ENCODE assay signal across 8 cellular contexts in genomic region chrX:2500091-2500680, GRCh38. TPM values are rescaled to one million over a fixed set of nuclear protein-coding genes. Genes with fewer than 3 reads are reported as not detected.
DNase-seq lines count a peak whose midpoint lies in the region; ATAC-seq, FAIRE-seq and TF ChIP-seq lines count a peak whose summit lies in the region.

No MANE protein-coding gene starts in this region.

- peaks cover 14% of the 10 kb centered on the region; the same call in 1 of the 2 replicates for H4K20me1 ChIP-seq in OCI-LY7 (ENCODE audit: insufficient read depth, low read length)

- H3K27ac ChIP-seq in OCI-LY7 (ENCODE audit: low read depth, low read length, poor library complexity, severe bottlenecking) (peak overlapping the region; percentile 71), breast epithelium (peak overlapping the region; percentile 92 to 95), kidney (ENCODE audit: low read depth in 2 of 2, low read length in 2 of 2) (peak overlapping the region; percentile 93)

- no peaks in the 10 kb centered on the region for H3K36me3 Mint-ChIP-seq in stimulated activated memory B cell treated with anti-CD40 and anti-IgM and Interleukin-4, amounts not matched to agents 10 μg/mL and 1 μg/mL and 100 μg/mL, for 72 hours

- H3K4me1 ChIP-seq in OCI-LY7 (ENCODE audit: insufficient read depth, low read length, poor library complexity, severe bottlenecking): peaks cover 59% of the 10 kb centered on the region
- H3K4me1 ChIP-seq in breast epithelium: peaks cover 0 to 6% of the 10 kb centered on the region in 2 donors
- peaks cover 0 to 9% of the 10 kb centered on the region in 2 donors for H3K4me1 ChIP-seq in kidney (ENCODE audit: control insufficient read depth in 1 of 2, insufficient read depth in 1 of 2, low read depth in 1 of 2, low read length in 2 of 2)

- TF ChIP-seq CTCF in GM10248 (IDR thresholded peaks at IDR 0.05; ENCODE audit: control extremely low read depth, extremely low read depth, low read depth, missing control alignments) (peak; percentile 50), OCI-LY7 (conservative IDR thresholded peaks at IDR 0.05; ENCODE audit: low read length) (peak; percentile 66), breast epithelium (IDR thresholded peaks at IDR 0.05) (no peak), kidney (IDR thresholded peaks at IDR 0.05; ENCODE audit: borderline replicate concordance, extremely low read depth, insufficient read depth) (no peak)

- POLR2A ChIA-PET in GM10248 (lab: Yijun Ruan, JAX) (no interaction called here), HEK293T (lab: Yijun Ruan, JAX) (no interaction called here), OCI-LY7 (lab: Charles Lee) (no interaction called here)

- CTCF ChIA-PET in GM10248 (lab: Yijun Ruan, JAX) (no interaction called here), HEK293T (lab: Yijun Ruan, JAX) (no interaction called here), OCI-LY7 (lab: Charles Lee; ENCODE audit: unreplicated experiment) (no interaction called here)

- peak overlapping the region; percentile 65 to 80 for H3K9ac ChIP-seq in kidney (ENCODE audit: low read length in 2 of 2)

- peak overlapping the region; percentile 78 for H3K27ac Mint-ChIP-seq in stimulated activated memory B cell treated with anti-CD40 and anti-IgM and Interleukin-4, amounts not matched to agents 10 μg/mL and 1 μg/mL and 100 μg/mL, for 72 hours

- H3K27me3 Mint-ChIP-seq in stimulated activated memory B cell treated with anti-CD40 and anti-IgM and Interleukin-4, amounts not matched to agents 10 μg/mL and 1 μg/mL and 100 μg/mL, for 72 hours: no peaks in the 10 kb centered on the region

- no peak for FAIRE-seq in kidney (lab: Jason Lieb, UNC)

- H3K4me3 ChIP-seq in OCI-LY7 (ENCODE audit: low read depth, low read length, poor library complexity, severe bottlenecking): peak overlapping the region; percentile 86
- H3K4me3 ChIP-seq in breast epithelium: peak overlapping the region; percentile 81 to 96 (median 96)
- H3K4me3 ChIP-seq in kidney (ENCODE audit: low read length in 2 of 2): peak overlapping the region; percentile 72 to 75

- intact Hi-C loops in OCI-LY7 (cut with micrococcal nuclease; ENCODE audit: unreplicated experiment): loop anchor here (1.0 kb wide), 2 partner anchors 17 to 93 kb away; no protein-coding TSS in a partner anchor
- intact Hi-C loops in breast epithelium (cut with DNase I; ENCODE audit: low total_unique reads): loop anchor here (5.0 kb wide), 1 partner anchor 288 kb away; no protein-coding TSS in a partner anchor
- intact Hi-C loops in kidney (cut with DNase I): no loop called here

- H3K36me3 ChIP-seq in OCI-LY7 (ENCODE audit: insufficient read depth, low read length): peaks cover 42% of the 10 kb centered on the region
- H3K36me3 ChIP-seq in breast epithelium: no peaks in the 10 kb centered on the region
- H3K36me3 ChIP-seq in kidney (ENCODE audit: control insufficient read depth in 1 of 2, insufficient read depth in 2 of 2, low read length in 2 of 2): peaks cover 2 to 5% of the 10 kb centered on the region in 2 donors

- no peaks in the 10 kb centered on the region for H3K9me3 Mint-ChIP-seq in stimulated activated memory B cell treated with anti-CD40 and anti-IgM and Interleukin-4, amounts not matched to agents 10 μg/mL and 1 μg/mL and 100 μg/mL, for 72 hours

- peak; percentile 53 for DNase-seq in GM10248 (ENCODE audit: extremely low spot score)
- peak; percentile 45 for DNase-seq in HEK293T (ENCODE audit: extremely low spot score)
- peak; percentile 62 for DNase-seq in OCI-LY7 (ENCODE audit: low spot score)
- no peak for DNase-seq in breast epithelium (ENCODE audit: low spot score in 2 of 2)
- peak; percentile 80 for DNase-seq in kidney
- no peak for DNase-seq in SKM-1 treated with dmso at 0.1 percent for 144 hours (lab: John Stamatoyannopoulos, UW; ENCODE audit: unreplicated experiment)
- DNase-seq in C1 segment of cervical spinal cord (lab: John Stamatoyannopoulos, UW): no peak

- H3K27me3 ChIP-seq in breast epithelium: no peaks in the 10 kb centered on the region

- peak; percentile 67 for ATAC-seq in stimulated activated memory B cell treated with anti-CD40 and anti-IgM and Interleukin-4, amounts not matched to agents 10 μg/mL and 1 μg/mL and 100 μg/mL, for 72 hours

- peak overlapping the region; percentile 86 for H3K4me2 ChIP-seq in OCI-LY7 (ENCODE audit: low read length)

- BruUV-seq in OCI-LY7 (replicated peaks; lab: Mats Ljungman, UMichigan): no TSS peak

- H3K9me3 ChIP-seq in OCI-LY7 (ENCODE audit: low read length): no peaks in the 10 kb centered on the region
- no peaks in the 10 kb centered on the region for H3K9me3 ChIP-seq in breast epithelium
- H3K9me3 ChIP-seq in kidney (ENCODE audit: control insufficient read depth in 1 of 2, low read length in 2 of 2): no peaks in the 10 kb centered on the region

- peak overlapping the region; percentile 80 for H3K4me3 Mint-ChIP-seq in stimulated activated memory B cell treated with anti-CD40 and anti-IgM and Interleukin-4, amounts not matched to agents 10 μg/mL and 1 μg/mL and 100 μg/mL, for 72 hours

- peaks cover 51% of the 10 kb centered on the region for H3K79me2 ChIP-seq in OCI-LY7 (ENCODE audit: insufficient read depth, low read depth, low read length)

- H3K9me2 ChIP-seq in OCI-LY7 (ENCODE audit: insufficient read depth, low read length): no peaks in the 10 kb centered on the region

- H3K4me1 Mint-ChIP-seq in stimulated activated memory B cell treated with anti-CD40 and anti-IgM and Interleukin-4, amounts not matched to agents 10 μg/mL and 1 μg/mL and 100 μg/mL, for 72 hours: peaks cover 41% of the 10 kb centered on the region

- H2AFZ ChIP-seq in OCI-LY7 (ENCODE audit: low read length): no peak overlapping the region; the same call in 1 of the 2 replicates

- no peak for TF ChIP-seq POLR2A in breast epithelium (IDR thresholded peaks at IDR 0.05)

TF ChIP-seq in HEK293T, 16 proteins besides CTCF, POLR2A, EP300 and RAD21:
- TF ChIP-seq TARDBP (IDR thresholded peaks at IDR 0.05) (no peak), ZNF384 (IDR thresholded peaks at IDR 0.05) (no peak), FOXA1 (IDR thresholded peaks at IDR 0.05) (no peak), L3MBTL2 (conservative IDR thresholded peaks at IDR 0.05) (no peak), HDGF (IDR thresholded peaks at IDR 0.05; ENCODE audit: borderline replicate concordance) (no peak), FOXM1 (IDR thresholded peaks at IDR 0.05; ENCODE audit: borderline replicate concordance) (0 out of 2 replicates have a peak, but pooled peaks have one; percentile 12)

RNA-seq across cellular contexts. Expression of gene DHRSX, which starts 0.6 kb away (rescaled TPM):
- 30.9 and 33.8 TPM in 2 replicates for total RNA-seq in OCI-LY7 (2014; rRNA removed; shearing (Covaris generic))
- total RNA-seq in OCI-LY7 (2022) (25.2 and 29.0 TPM in 2 replicates), breast epithelium (10 to 100 TPM; 24.3 to 39.0 (median 29.2) TPM), kidney (26.4 TPM)
- polyA plus RNA-seq in kidney (ENCODE audit: insufficient read depth, low read depth, low replicate concordance): 30.0 TPM

RNA-seq across cellular contexts. Expression of gene ZBED1, which starts 0.6 kb away (rescaled TPM):
- 51.1 and 58.7 TPM in 2 replicates for total RNA-seq in OCI-LY7 (2014; rRNA removed; shearing (Covaris generic))
- 57.6 and 61.6 TPM in 2 replicates for total RNA-seq in OCI-LY7 (2022)
- 10 to 100 TPM; 37.6 to 38.7 (median 37.6) TPM for total RNA-seq in breast epithelium
- 40.7 TPM for total RNA-seq in kidney
- 20.6 TPM for polyA plus RNA-seq in kidney (ENCODE audit: insufficient read depth, low read depth, low replicate concordance)

Comparison
In these comparisons a context has a peak if more than half of its experiments do, and no peak if none do; other contexts are left out.
1. DNase-seq: peak in GM10248 (single experiment), HEK293T (single experiment), OCI-LY7 (single experiment) and kidney (single experiment); none in breast epithelium (0 of 2), SKM-1 treated with dmso at 0.1 percent for 144 hours (single experiment) and C1 segment of cervical spinal cord (0 of 14).
2. CTCF ChIP-seq: peak in GM10248 (single experiment) and OCI-LY7 (single experiment); none in breast epithelium (0 of 3) and kidney (single experiment).
3. Peak in every context shown above with its lines, with median percentiles within 50 percentile points of each other: H3K27ac ChIP-seq and H3K4me3 ChIP-seq.